ENCODE assay signal across 29 cellular contexts in the genomic region with DNA sequence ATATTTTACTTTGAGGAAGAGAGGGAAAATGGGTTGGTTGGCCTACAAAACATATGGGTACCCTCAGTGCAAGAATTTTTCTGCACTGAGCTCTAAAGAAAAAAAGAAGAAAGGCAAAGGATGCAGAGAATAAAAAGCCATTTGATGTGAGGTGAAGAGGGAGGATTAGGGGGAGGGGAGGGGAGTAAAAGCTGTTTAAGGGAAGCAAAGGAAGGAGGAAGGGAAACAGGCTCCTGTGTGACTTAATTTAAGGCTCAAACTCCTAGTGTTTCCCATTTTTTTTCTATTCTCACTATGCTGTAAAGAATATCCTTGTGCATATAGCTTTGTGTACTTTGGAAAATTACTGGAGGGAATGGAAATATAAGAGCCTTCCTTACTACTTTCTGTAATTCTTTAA.
"Had no signal": no experiment of that assay in that cellular context is flagged by ENCODE, and none has a peak within 500 bp of the region (broad histone marks: within the 10 kb centered on the region; RNA-seq: fewer than 3 reads in every experiment).

No MANE protein-coding gene starts in this region.

- H3K4me3 Mint-ChIP-seq: activated CD4-positive, alpha-beta memory T cell treated with anti-CD3 and anti-CD28 coated beads, Interleukin-2, amount 10 ng/mL, durations not matched to agents 7 days and 5 days; activated naive CD4-positive, alpha-beta T cell treated with anti-CD3 and anti-CD28 coated beads, Interleukin-2, amount 50 U/mL, for 24 hours; activated naive CD8-positive, alpha-beta T cell treated with anti-CD3 and anti-CD28 coated beads, Interleukin-2, amount 10 ng/mL, durations not matched to agents 7 days and 5 days; activated T-cell treated with anti-CD3 and anti-CD28 coated beads, Interleukin-2, amount 50 U/mL, for 72 hours; activated T-helper 17 cell treated with anti-CD3 and anti-CD28 coated beads, Interleukin-2, amount 50 U/mL, for 72 hours; central memory CD8-positive, alpha-beta T cell had no signal

- ATAC-seq: activated T-cell treated with anti-CD3 and anti-CD28 coated beads, Interleukin-2, amount 50 U/mL, for 72 hours; activated T-helper 17 cell treated with anti-CD3 and anti-CD28 coated beads, Interleukin-2, amount 50 U/mL, for 72 hours; K562; Right ventricle myocardium inferior had no signal

- H3K9me3 Mint-ChIP-seq: activated CD4-positive, alpha-beta memory T cell treated with anti-CD3 and anti-CD28 coated beads, Interleukin-2, amount 10 ng/mL, durations not matched to agents 7 days and 5 days; activated naive CD4-positive, alpha-beta T cell treated with anti-CD3 and anti-CD28 coated beads, Interleukin-2, amount 50 U/mL, for 24 hours; activated naive CD8-positive, alpha-beta T cell treated with anti-CD3 and anti-CD28 coated beads, Interleukin-2, amount 10 ng/mL, durations not matched to agents 7 days and 5 days; activated T-cell treated with anti-CD3 and anti-CD28 coated beads, Interleukin-2, amount 50 U/mL, for 72 hours; activated T-helper 17 cell treated with anti-CD3 and anti-CD28 coated beads, Interleukin-2, amount 50 U/mL, for 72 hours; central memory CD8-positive, alpha-beta T cell had no signal

- H3K4me1 Mint-ChIP-seq: activated CD4-positive, alpha-beta memory T cell treated with anti-CD3 and anti-CD28 coated beads, Interleukin-2, amount 10 ng/mL, durations not matched to agents 7 days and 5 days; activated naive CD4-positive, alpha-beta T cell treated with anti-CD3 and anti-CD28 coated beads, Interleukin-2, amount 50 U/mL, for 24 hours; activated naive CD8-positive, alpha-beta T cell treated with anti-CD3 and anti-CD28 coated beads, Interleukin-2, amount 10 ng/mL, durations not matched to agents 7 days and 5 days; activated T-helper 17 cell treated with anti-CD3 and anti-CD28 coated beads, Interleukin-2, amount 50 U/mL, for 72 hours; central memory CD8-positive, alpha-beta T cell had no signal

- DNase-seq: activated CD4-positive, alpha-beta memory T cell treated with anti-CD3 and anti-CD28 coated beads, Interleukin-2, amount 10 ng/mL, durations not matched to agents 7 days and 5 days; activated CD4-positive, alpha-beta T cell treated with anti-CD3 and anti-CD28 coated beads for 1 hour; activated CD4-positive, alpha-beta T cell treated with anti-CD3 and anti-CD28 coated beads for 48 hours; activated CD4-positive, CD25-positive, alpha-beta regulatory T cell; activated effector memory CD4-positive, alpha-beta T cell treated with anti-CD3 and anti-CD28 coated beads, Interleukin-2, amount 50 U/mL, for 16 hours; activated naive CD4-positive, alpha-beta T cell; activated naive CD8-positive, alpha-beta T cell treated with anti-CD3 and anti-CD28 coated beads, Interleukin-2, amount 10 ng/mL, durations not matched to agents 7 days and 5 days; activated T-cell treated with anti-CD3 and anti-CD28 coated beads, Interleukin-2, amount 50 U/mL, for 1 hour; activated T-cell treated with anti-CD3 and anti-CD28 coated beads, Interleukin-2, amount 50 U/mL, for 72 hours; amygdala; NCI-H1092 treated with DMSO at 0.1 percent for 48 hours; NCI-H146; NCI-H187; NCI-H2029 treated with DMSO at 0.1 percent for 48 hours; NCI-H2107; NCI-H345; NCI-H526 treated with DMSO at 0.1 percent for 48 hours; NK-92 treated with Interleukin-12 subunit alpha and Interleukin-12 subunit beta, amount 100 ng/mL, for 24 hours; PC-9; T1000; WERI-Rb-1 had no signal

- H3K9me3 ChIP-seq: ascending aorta had no signal

- H2AFZ ChIP-seq: PC-9 had no signal

- H3K4me1 ChIP-seq: ascending aorta had no signal

- H3K4me2 ChIP-seq: PC-9 had no signal

- H3K36me3 ChIP-seq: ascending aorta, cardiac muscle cell, WERI-Rb-1 had no signal

- H3K4me3 ChIP-seq: ascending aorta, cardiac muscle cell, K562, PC-9 had no signal

- H3K27ac ChIP-seq: ascending aorta, cardiac muscle cell, PC-9, RWPE1, WERI-Rb-1 had no signal

- H3K27me3 ChIP-seq: ascending aorta, cardiac muscle cell had no signal

- H3K36me3 Mint-ChIP-seq: activated naive CD4-positive, alpha-beta T cell treated with anti-CD3 and anti-CD28 coated beads, Interleukin-2, amount 50 U/mL, for 24 hours; activated naive CD8-positive, alpha-beta T cell treated with anti-CD3 and anti-CD28 coated beads, Interleukin-2, amount 10 ng/mL, durations not matched to agents 7 days and 5 days had no signal

- H3K27ac Mint-ChIP-seq: activated CD4-positive, alpha-beta memory T cell treated with anti-CD3 and anti-CD28 coated beads, Interleukin-2, amount 10 ng/mL, durations not matched to agents 7 days and 5 days; activated naive CD4-positive, alpha-beta T cell treated with anti-CD3 and anti-CD28 coated beads, Interleukin-2, amount 50 U/mL, for 24 hours; activated naive CD8-positive, alpha-beta T cell treated with anti-CD3 and anti-CD28 coated beads, Interleukin-2, amount 10 ng/mL, durations not matched to agents 7 days and 5 days; activated T-cell treated with anti-CD3 and anti-CD28 coated beads, Interleukin-2, amount 50 U/mL, for 72 hours; activated T-helper 17 cell treated with anti-CD3 and anti-CD28 coated beads, Interleukin-2, amount 50 U/mL, for 72 hours had no signal
